Comparison of ENCODE assay signal across 8 cellular contexts in the genomic region with DNA sequence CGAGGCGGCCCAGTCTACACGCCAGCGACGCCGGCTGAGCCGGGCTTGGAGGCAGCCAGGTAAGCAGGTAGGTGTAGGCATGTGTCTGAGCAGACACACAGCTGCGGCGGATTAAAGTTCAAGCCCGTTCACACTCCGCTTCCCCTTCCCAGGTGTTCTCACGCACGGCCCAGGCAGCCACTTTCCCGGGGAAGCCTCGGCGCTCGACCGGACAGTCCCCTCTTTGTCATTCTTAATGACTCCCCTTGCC. TPM values are rescaled to one million over a fixed set of nuclear protein-coding genes. Genes with fewer than 3 reads are reported as not detected.
DNase-seq lines count a peak whose midpoint lies in the region; ATAC-seq and TF ChIP-seq lines count a peak whose summit lies in the region.

No MANE protein-coding gene starts in this region.

- DNase-seq in GM12864 (ENCODE audit: low read depth) (no peak), UCSD-AML1 (lab: John Stamatoyannopoulos, UW; ENCODE audit: unreplicated experiment) (no peak), cortex of kidney (lab: John Stamatoyannopoulos, UW) (no peak), SW 1271 (lab: John Stamatoyannopoulos, UW) (no peak)

- no peak for TF ChIP-seq POLR2A in gastroesophageal sphincter (IDR thresholded peaks at IDR 0.05)

- H3K79me2 ChIP-seq in parathyroid adenoma: no peaks in the 10 kb centered on the region

- peak overlapping the region in 1 of 4 donors; percentile 58 for H3K27ac ChIP-seq in gastroesophageal sphincter
- H3K27ac ChIP-seq in parathyroid adenoma: peak overlapping the region; percentile 58

- H2AFZ ChIP-seq in parathyroid adenoma: peak overlapping the region; percentile 81

- TF ChIP-seq CTCF in GM12864 (IDR thresholded peaks at IDR 0.05; ENCODE audit: low read depth, low read length, missing control alignments): no peak
- no peak for TF ChIP-seq CTCF in WI38 (IDR thresholded peaks at IDR 0.05; ENCODE audit: low read depth, low read length)
- TF ChIP-seq CTCF in gastroesophageal sphincter (IDR thresholded peaks at IDR 0.05): no peak
- TF ChIP-seq CTCF in parathyroid adenoma (IDR thresholded peaks at IDR 0.05): no peak

- no peak overlapping the region for H3K9ac ChIP-seq in parathyroid adenoma

- H3K4me3 ChIP-seq in GM12864 (ENCODE audit: low read depth, low read length): peak overlapping the region; percentile 49
- peak overlapping the region; percentile 44; the same call in 1 of the 2 replicates for H3K4me3 ChIP-seq in WI38 (ENCODE audit: low read depth, low read length)
- peak overlapping the region; percentile 45 to 83 for H3K4me3 ChIP-seq in gastroesophageal sphincter
- H3K4me3 ChIP-seq in parathyroid adenoma (ENCODE audit: low read depth, low read length): peak overlapping the region; percentile 71

- H3K9me3 ChIP-seq in gastroesophageal sphincter (no peaks in the 10 kb centered on the region), parathyroid adenoma (ENCODE audit: control insufficient read depth, low read length) (no peaks in the 10 kb centered on the region)

- peak; percentile 18 for ATAC-seq in HG03135 (IDR thresholded peaks at IDR 0.05; ENCODE audit: unreplicated experiment)
- no peak for ATAC-seq in gastroesophageal sphincter

- no peak for TF ChIP-seq EP300 in gastroesophageal sphincter (IDR thresholded peaks at IDR 0.05)

- H3K27me3 ChIP-seq in gastroesophageal sphincter (peaks cover 85% of the 10 kb centered on the region), parathyroid adenoma (ENCODE audit: control insufficient read depth, insufficient read depth, low read length) (no peaks in the 10 kb centered on the region)

- H3K4me2 ChIP-seq in parathyroid adenoma (ENCODE audit: low read length): peak overlapping the region; percentile 64

- no peaks in the 10 kb centered on the region for H3K36me3 ChIP-seq in gastroesophageal sphincter
- no peaks in the 10 kb centered on the region for H3K36me3 ChIP-seq in parathyroid adenoma (ENCODE audit: control insufficient read depth, insufficient read depth, low read length)

- H3K4me1 ChIP-seq in gastroesophageal sphincter (peaks cover 0 to 26% (median 11%) of the 10 kb centered on the region in 3 donors), parathyroid adenoma (peaks cover 3% of the 10 kb centered on the region)

- 0% methylated on average over 2 to 4 of the region's 18 CpGs for WGBS in gastroesophageal sphincter (ENCODE audit: low coverage in 1 of 2), 2 donors

RNA-seq across cellular contexts. Expression of a gene that starts 0.4 kb away (rescaled TPM):
- total RNA-seq in gastroesophageal sphincter: 1 to 10 TPM in 3 of 4 donors, under 1 TPM in 1; 0.31 to 5.0 (median 1.6) TPM
